Comparison of ENCODE assay signal across 16 cellular contexts in genomic region chr12:24929953-24930352, GRCh38.
"Had no signal": no experiment of that assay in that cellular context is flagged by ENCODE, and none has a peak within 500 bp of the region (broad histone marks: within the 10 kb centered on the region; RNA-seq: fewer than 3 reads in every experiment).

No MANE protein-coding gene starts in this region.

- H3K4me1 Mint-ChIP-seq: stimulated activated effector memory CD8-positive, alpha-beta T cell treated with anti-CD3 and anti-CD28 coated beads, Interleukin-12 subunit alpha, Interleukin-12 subunit beta, amount 100 ng/mL, for 72 hours had no signal

- H3K4me1 ChIP-seq: ascending aorta, left ventricle myocardium inferior, right atrium auricular region, transverse colon had no signal

- H3K36me3 ChIP-seq: ascending aorta, left ventricle myocardium inferior, right atrium auricular region, transverse colon, WERI-Rb-1 had no signal

- H3K9me3 ChIP-seq: ascending aorta, right atrium auricular region, transverse colon had no signal

- H3K4me3 ChIP-seq: ascending aorta, left ventricle myocardium inferior, right atrium auricular region, transverse colon had no signal

- H3K9me3 Mint-ChIP-seq: activated CD8-positive, alpha-beta T cell treated with anti-CD3 and anti-CD28 coated beads for 36 hours; stimulated activated effector memory CD8-positive, alpha-beta T cell treated with anti-CD3 and anti-CD28 coated beads, Interleukin-12 subunit alpha, Interleukin-12 subunit beta, amount 100 ng/mL, for 72 hours had no signal

- ATAC-seq: activated CD8-positive, alpha-beta T cell treated with anti-CD3 and anti-CD28 coated beads for 36 hours; activated naive CD8-positive, alpha-beta T cell treated with anti-CD3 and anti-CD28 coated beads, Interleukin-2, amount 50 U/mL, for 24 hours; foreskin keratinocyte; stimulated activated effector memory CD8-positive, alpha-beta T cell treated with anti-CD3 and anti-CD28 coated beads, Interleukin-12 subunit alpha, Interleukin-12 subunit beta, amount 100 ng/mL, for 72 hours had no signal

- H3K27ac Mint-ChIP-seq: activated CD8-positive, alpha-beta T cell treated with anti-CD3 and anti-CD28 coated beads for 36 hours; activated naive CD8-positive, alpha-beta T cell treated with anti-CD3 and anti-CD28 coated beads, Interleukin-2, amount 50 U/mL, for 24 hours; stimulated activated effector memory CD8-positive, alpha-beta T cell treated with anti-CD3 and anti-CD28 coated beads, Interleukin-12 subunit alpha, Interleukin-12 subunit beta, amount 100 ng/mL, for 72 hours had no signal

- H3K36me3 Mint-ChIP-seq: stimulated activated effector memory CD8-positive, alpha-beta T cell treated with anti-CD3 and anti-CD28 coated beads, Interleukin-12 subunit alpha, Interleukin-12 subunit beta, amount 100 ng/mL, for 72 hours had no signal

- H3K4me3 Mint-ChIP-seq: activated CD8-positive, alpha-beta T cell treated with anti-CD3 and anti-CD28 coated beads for 36 hours; activated naive CD8-positive, alpha-beta T cell treated with anti-CD3 and anti-CD28 coated beads, Interleukin-2, amount 50 U/mL, for 24 hours; stimulated activated effector memory CD8-positive, alpha-beta T cell treated with anti-CD3 and anti-CD28 coated beads, Interleukin-12 subunit alpha, Interleukin-12 subunit beta, amount 100 ng/mL, for 72 hours had no signal

- H3K27ac ChIP-seq: ascending aorta, foreskin keratinocyte, left ventricle myocardium inferior, right atrium auricular region, transverse colon, WERI-Rb-1 had no signal

- DNase-seq: activated CD4-positive, alpha-beta T cell treated with anti-CD3 and anti-CD28 coated beads for 4 hours; activated CD8-positive, alpha-beta T cell treated with anti-CD3 and anti-CD28 coated beads for 36 hours; activated naive CD4-positive, alpha-beta T cell treated with Interleukin-2 at 50 U/mL for 16 hours; activated naive CD8-positive, alpha-beta T cell treated with anti-CD3 and anti-CD28 coated beads, Interleukin-2, amount 50 U/mL, for 24 hours; foreskin keratinocyte; head of caudate nucleus; kidney; left ventricle myocardium inferior; small intestine; substantia nigra; transverse colon; WERI-Rb-1 had no signal

- FAIRE-seq: bronchial epithelial cell, kidney, small intestine had no signal

- H3K27me3 ChIP-seq: ascending aorta, foreskin keratinocyte, right atrium auricular region, transverse colon had no signal
